ENCODE assay signal across 11 cellular contexts in the genomic region with DNA sequence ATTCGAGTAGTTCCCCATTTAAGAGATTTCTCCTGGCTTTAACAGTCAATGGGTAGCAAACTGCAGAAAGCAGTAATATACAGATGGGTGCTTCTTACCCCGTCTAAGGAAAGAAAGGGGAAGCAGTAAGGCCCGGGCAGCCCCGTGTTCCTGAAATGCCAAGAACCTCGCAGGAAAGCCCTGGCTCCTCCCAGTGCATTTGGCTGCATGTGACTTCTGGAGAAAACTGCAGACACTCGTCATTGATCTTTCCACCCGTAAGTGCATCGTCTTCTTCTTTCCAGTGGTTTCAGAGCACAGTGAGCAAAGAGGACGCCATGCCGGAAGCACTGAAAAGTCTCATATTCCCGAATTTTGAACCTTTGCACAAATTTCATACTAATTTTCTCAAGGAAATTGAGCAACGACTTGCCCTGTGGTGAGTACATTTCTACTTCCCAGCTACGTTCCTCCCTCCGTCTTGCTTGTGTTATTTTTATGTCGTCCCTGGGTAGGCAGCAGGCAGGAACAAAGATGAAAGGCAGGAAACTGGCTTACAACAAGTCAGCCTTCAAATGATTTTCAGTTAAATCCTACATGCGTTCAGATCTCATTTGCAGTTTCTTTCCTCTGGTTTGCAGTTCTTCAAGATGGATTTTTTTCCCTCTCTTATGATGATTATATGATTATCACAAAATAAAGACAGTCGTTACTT.
A peak's percentile ranks its signal among the peaks of the same experiment; 100 is the strongest.
DNase-seq lines count a peak whose midpoint lies in the region; ATAC-seq and TF ChIP-seq lines count a peak whose summit lies in the region.
"Had no signal": no experiment of that assay in that cellular context is flagged by ENCODE, and none has a peak within 500 bp of the region (broad histone marks: within the 10 kb centered on the region; RNA-seq: fewer than 3 reads in every experiment).

No MANE protein-coding gene starts in this region.

- peaks cover 15% of the 10 kb centered on the region for H3K27me3 ChIP-seq in CD4-positive, CD25-positive, alpha-beta regulatory T cell (ENCODE audit: control insufficient read depth, insufficient read depth, low read length)
- no peaks in the 10 kb centered on the region for H3K27me3 ChIP-seq in Loucy (ENCODE audit: insufficient read depth, low read length, poor library complexity, severe bottlenecking)

- no peak for TF ChIP-seq CTCF in Loucy (conservative IDR thresholded peaks at IDR 0.05; ENCODE audit: low read length)
- TF ChIP-seq CTCF in choroid plexus epithelial cell (conservative IDR thresholded peaks at IDR 0.05; ENCODE audit: low read depth, low read length) = no peak

- no peak overlapping the region for H3K27ac ChIP-seq in CD4-positive, CD25-positive, alpha-beta regulatory T cell (ENCODE audit: insufficient read depth, low read length, poor library complexity, severe bottlenecking)

- H3K9me2 ChIP-seq in Loucy (replicated peaks; ENCODE audit: low read depth, low read length) = no peaks in the 10 kb centered on the region

- DNase-seq in CD4-positive, CD25-positive, alpha-beta regulatory T cell = peak in 1 of 3 donors; percentile 12
- peak; percentile 56 for DNase-seq in choroid plexus epithelial cell (ENCODE audit: low read depth)
- DNase-seq in naive B cell = no peak
- DNase-seq in A172 (ENCODE audit: low spot score) = no peak
- no peak for DNase-seq in NCI-H748 treated with DMSO at 0.1 percent for 48 hours (lab: John Stamatoyannopoulos, UW)
- DNase-seq: amniotic stem cell, DMS79 treated with DMSO at 0.1 percent for 48 hours had no signal

- no peaks in the 10 kb centered on the region for H3F3A ChIP-seq in Loucy (ENCODE audit: low read depth)

- peak overlapping the region; percentile 60 for H3K4me3 ChIP-seq in CD4-positive, CD25-positive, alpha-beta regulatory T cell (ENCODE audit: low read depth, low read length)
- H3K4me3 ChIP-seq in Loucy (ENCODE audit: low read length, poor library complexity, severe bottlenecking) = no peak overlapping the region
- no peak overlapping the region for H3K4me3 ChIP-seq in choroid plexus epithelial cell (ENCODE audit: low read depth, low read length)
- H3K4me3 ChIP-seq: skin epidermis had no signal

- peaks cover 0 to 7% (median 1%) of the 10 kb centered on the region in 4 donors for H3K4me1 Mint-ChIP-seq in CD4-positive, CD25-positive, alpha-beta regulatory T cell
- H3K4me1 Mint-ChIP-seq in naive B cell = peaks cover 6 to 13% (median 10%) of the 10 kb centered on the region in 3 donors

- H4K20me1 ChIP-seq in Loucy (ENCODE audit: insufficient read depth, low read length, poor library complexity, severe bottlenecking) = no peaks in the 10 kb centered on the region

- H2AFZ ChIP-seq in Loucy (ENCODE audit: low read length) = peak overlapping the region; percentile 79

- peaks cover 43% of the 10 kb centered on the region for H3K27me3 Mint-ChIP-seq in CD4-positive, CD25-positive, alpha-beta regulatory T cell
- peaks cover 7 to 30% (median 13%) of the 10 kb centered on the region in 3 donors for H3K27me3 Mint-ChIP-seq in naive B cell

- H3K79me2 ChIP-seq in Loucy (ENCODE audit: insufficient read depth, low read length) = no peaks in the 10 kb centered on the region

- H3K27ac Mint-ChIP-seq in CD4-positive, CD25-positive, alpha-beta regulatory T cell = peak overlapping the region in 1 of 3 donors; percentile 6
- no peak overlapping the region for H3K27ac Mint-ChIP-seq in naive B cell

- H3K9me3 ChIP-seq in CD4-positive, CD25-positive, alpha-beta regulatory T cell (ENCODE audit: control insufficient read depth in 2 of 2, low read length in 2 of 2) = no peaks in the 10 kb centered on the region
- H3K9me3 ChIP-seq in Loucy (ENCODE audit: insufficient read depth, low read depth, low read length) = no peaks in the 10 kb centered on the region

- H3K4me1 ChIP-seq in CD4-positive, CD25-positive, alpha-beta regulatory T cell (ENCODE audit: control insufficient read depth, insufficient read depth, low read length, poor library complexity, severe bottlenecking) = no peaks in the 10 kb centered on the region
- peaks cover 11% of the 10 kb centered on the region for H3K4me1 ChIP-seq in Loucy (ENCODE audit: insufficient read depth, low read length, poor library complexity, severe bottlenecking)

- peaks cover 0 to under 1% (median 0%) of the 10 kb centered on the region in 7 donors for H3K9me3 Mint-ChIP-seq in CD4-positive, CD25-positive, alpha-beta regulatory T cell
- peaks cover 0 to 2% (median 1%) of the 10 kb centered on the region in 7 donors for H3K9me3 Mint-ChIP-seq in naive B cell

- ATAC-seq in CD4-positive, CD25-positive, alpha-beta regulatory T cell (ENCODE audit: low read depth in 2 of 2) = no peak
- peak in 1 of 2 donors; percentile 37 for ATAC-seq in naive B cell (ENCODE audit: low read depth in 2 of 2)
- no peak for ATAC-seq in GM19351 (IDR thresholded peaks at IDR 0.05; ENCODE audit: unreplicated experiment)
- ATAC-seq in HG03039 (IDR thresholded peaks at IDR 0.05; ENCODE audit: unreplicated experiment) = no peak

- H3K9ac ChIP-seq in Loucy (ENCODE audit: low read depth, low read length, poor library complexity, severe bottlenecking) = no peak overlapping the region

- H3K36me3 ChIP-seq in CD4-positive, CD25-positive, alpha-beta regulatory T cell (ENCODE audit: control insufficient read depth, insufficient read depth, low read length) = no peaks in the 10 kb centered on the region
- no peaks in the 10 kb centered on the region for H3K36me3 ChIP-seq in Loucy (ENCODE audit: insufficient read depth, low read length)

- peaks cover under 1% of the 10 kb centered on the region for H3K36me3 Mint-ChIP-seq in CD4-positive, CD25-positive, alpha-beta regulatory T cell
- H3K36me3 Mint-ChIP-seq in naive B cell = peaks cover 0 to 2% of the 10 kb centered on the region in 2 donors

- H3K4me3 Mint-ChIP-seq in CD4-positive, CD25-positive, alpha-beta regulatory T cell = peak overlapping the region in 2 of 4 donors; percentile 34 to 71
- H3K4me3 Mint-ChIP-seq in naive B cell = peak overlapping the region in 7 of 8 donors; percentile 17 to 68 (median 52)

- peak overlapping the region; percentile 5 for H3K4me2 ChIP-seq in Loucy (ENCODE audit: low read depth, low read length, poor library complexity, severe bottlenecking)
